ENCODE assay signal across 8 cellular contexts in the genomic region with DNA sequence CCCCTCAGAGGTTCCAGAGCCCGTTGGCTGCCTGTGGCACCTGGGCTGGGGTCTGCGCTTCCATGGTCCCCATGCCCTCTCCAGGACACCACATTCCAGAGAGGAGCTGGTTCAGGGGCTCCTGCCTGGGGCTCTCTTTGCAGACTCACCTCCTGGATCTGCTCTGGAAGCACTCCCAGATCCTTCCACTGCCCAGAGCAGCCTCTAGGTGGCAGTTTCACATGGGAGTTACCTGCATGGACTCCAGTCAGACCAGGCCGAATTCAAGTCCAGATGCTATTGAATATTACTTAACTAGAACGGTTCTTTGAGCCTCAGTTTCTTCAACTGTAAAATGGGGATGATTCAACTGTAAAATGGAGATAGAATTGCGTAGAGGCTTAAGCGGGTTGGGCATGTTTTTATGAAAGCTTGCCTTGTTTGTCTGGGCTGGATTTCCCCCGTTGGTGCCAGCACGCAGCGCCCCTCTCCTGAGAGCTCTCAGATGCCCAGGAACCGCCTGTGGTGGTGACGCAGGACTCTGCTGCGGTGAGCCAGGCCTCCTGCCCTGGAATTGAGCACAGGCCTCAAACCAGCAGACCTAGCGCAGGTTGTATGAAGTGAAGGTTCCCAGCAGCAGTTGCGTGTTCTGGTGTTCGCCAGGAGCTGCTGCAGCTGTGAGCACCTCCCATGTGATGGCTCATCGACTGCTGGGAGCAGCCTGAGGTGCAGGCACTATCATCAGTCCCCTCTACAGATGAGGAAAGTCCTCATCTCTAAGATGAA. TPM values are rescaled to one million over a fixed set of nuclear protein-coding genes. Genes with fewer than 3 reads are reported as not detected.
DNase-seq lines count a peak whose midpoint lies in the region; ATAC-seq and TF ChIP-seq lines count a peak whose summit lies in the region.

No MANE protein-coding gene starts in this region.

- in situ Hi-C loops in mammary epithelial cell (cut with MboI; ENCODE audit: low sequenced_read_pairs in 2 of 2) = loop anchor here (10.0 kb wide), 2 partner anchors 105 to 345 kb away; no protein-coding TSS in a partner anchor

- whole genome bisulfite sequencing in mammary epithelial cell (ENCODE audit: low coverage, missing lambda C conversion rate) = 59% methylated on average over 13 of the region's 16 CpGs

- H3K27ac ChIP-seq in mammary epithelial cell (ENCODE audit: insufficient read depth, low read depth, low read length) (no peak overlapping the region), lower lobe of right lung (no peak overlapping the region)

- H3K4me1 Mint-ChIP-seq in activated CD4-positive, alpha-beta T cell treated with anti-CD3 and anti-CD28 coated beads, Interleukin-2, amount 10 ng/mL, durations not matched to agents 24 days and 14 days = peaks cover 1% of the 10 kb centered on the region

- H3K27me3 ChIP-seq in H7 (ENCODE audit: control insufficient read depth, insufficient read depth, low read length) (no peaks in the 10 kb centered on the region), mammary epithelial cell (ENCODE audit: insufficient read depth, low read length) (no peaks in the 10 kb centered on the region), lower lobe of right lung (ENCODE audit: low read depth) (no peaks in the 10 kb centered on the region)

- no peak overlapping the region for H3K27ac Mint-ChIP-seq in activated CD4-positive, alpha-beta T cell treated with anti-CD3 and anti-CD28 coated beads, Interleukin-2, amount 10 ng/mL, durations not matched to agents 24 days and 14 days

- H3K4me2 ChIP-seq in mammary epithelial cell (ENCODE audit: insufficient read depth, low read depth, low read length) = no peak overlapping the region

- H3K36me3 ChIP-seq in H7 (replicated peaks; ENCODE audit: control insufficient read depth, insufficient read depth, low read length) (no peaks in the 10 kb centered on the region), mammary epithelial cell (ENCODE audit: insufficient read depth, low read length) (no peaks in the 10 kb centered on the region), lower lobe of right lung (no peaks in the 10 kb centered on the region)

- peaks cover 2% of the 10 kb centered on the region for H3K27me3 Mint-ChIP-seq in activated CD4-positive, alpha-beta T cell treated with anti-CD3 and anti-CD28 coated beads, Interleukin-2, amount 10 ng/mL, durations not matched to agents 24 days and 14 days

- H3K9me3 Mint-ChIP-seq in activated CD4-positive, alpha-beta T cell treated with anti-CD3 and anti-CD28 coated beads, Interleukin-2, amount 10 ng/mL, durations not matched to agents 24 days and 14 days = no peaks in the 10 kb centered on the region

- H3K36me3 Mint-ChIP-seq in activated CD4-positive, alpha-beta T cell treated with anti-CD3 and anti-CD28 coated beads, Interleukin-2, amount 10 ng/mL, durations not matched to agents 24 days and 14 days (ENCODE audit: low read depth) = no peaks in the 10 kb centered on the region

- H4K20me1 ChIP-seq in mammary epithelial cell (ENCODE audit: insufficient read depth, low read length) = no peaks in the 10 kb centered on the region

- no peaks in the 10 kb centered on the region for H3K9me3 ChIP-seq in mammary epithelial cell (replicated peaks; ENCODE audit: insufficient read depth, low read length)
- H3K9me3 ChIP-seq in lower lobe of right lung = no peaks in the 10 kb centered on the region

- peak; percentile 66 for DNase-seq in activated CD4-positive, alpha-beta T cell treated with anti-CD3 and anti-CD28 coated beads, Interleukin-2, amount 10 ng/mL, durations not matched to agents 24 days and 14 days
- no peak for DNase-seq in activated CD4-positive, alpha-beta T cell treated with anti-CD3 and anti-CD28 coated beads for 1 hour
- peak; percentile 88 for DNase-seq in H7
- peak; percentile 58 for DNase-seq in NCI-H226
- peak; percentile 29 for DNase-seq in mammary epithelial cell
- DNase-seq in lower lobe of right lung = peak; percentile 24
- DNase-seq in NOMO-1 treated with dmso at 0.1 percent for 144 hours (lab: John Stamatoyannopoulos, UW; ENCODE audit: unreplicated experiment) = no peak
- no peak for DNase-seq in cortex of kidney (lab: John Stamatoyannopoulos, UW)

- BruUV-seq in mammary epithelial cell (replicated peaks; lab: Mats Ljungman, UMichigan) = no TSS peak

- CTCF ChIA-PET in mammary epithelial cell (lab: Charles Lee; ENCODE audit: low non-redundant PET) = interaction anchor here (0.6 to 0.7 kb wide), 3 partner anchors 8 to 391 kb away, joined by 3 read pairs; no protein-coding TSS in a partner anchor

- TF ChIP-seq CTCF in mammary epithelial cell (conservative IDR thresholded peaks at IDR 0.05 in 1 of 2, IDR thresholded peaks at IDR 0.05 in 1 of 2; ENCODE audit: extremely low read depth in 1 of 2, insufficient read depth in 1 of 2, low read depth in 1 of 2, low read length in 2 of 2) (peak; percentile 80 to 82), lower lobe of right lung (IDR thresholded peaks at IDR 0.05) (peak; percentile 61)

- H2AFZ ChIP-seq in mammary epithelial cell (ENCODE audit: low read depth, low read length) = no peak overlapping the region

- peaks cover 4% of the 10 kb centered on the region for H3K4me1 ChIP-seq in mammary epithelial cell (ENCODE audit: insufficient read depth, low read length)
- H3K4me1 ChIP-seq in lower lobe of right lung = no peaks in the 10 kb centered on the region

- intact Hi-C loops in activated CD4-positive, alpha-beta T cell treated with anti-CD3 and anti-CD28 coated beads, Interleukin-2, amount 10 ng/mL, durations not matched to agents 24 days and 14 days (cut with micrococcal nuclease) = loop anchor here (10.0 kb wide), 1 partner anchor 745 kb away; a partner anchor contains a TSS
- intact Hi-C loops in mammary epithelial cell (cut with micrococcal nuclease) = loop anchor here (10.0 kb wide), 3 partner anchors 215 to 745 kb away; a partner anchor contains a TSS
- intact Hi-C loops in lower lobe of right lung (cut with DNase I) = no loop called here

- H3K9ac ChIP-seq in mammary epithelial cell (ENCODE audit: insufficient read depth, low read length) = no peak overlapping the region

- H3K79me2 ChIP-seq in mammary epithelial cell (ENCODE audit: insufficient read depth, low read length) = no peaks in the 10 kb centered on the region

- no peak overlapping the region for H3K4me3 Mint-ChIP-seq in activated CD4-positive, alpha-beta T cell treated with anti-CD3 and anti-CD28 coated beads, Interleukin-2, amount 10 ng/mL, durations not matched to agents 24 days and 14 days

- H3K4me3 ChIP-seq in H7 (ENCODE audit: insufficient read depth, low read depth, low read length) (no peak overlapping the region), mammary epithelial cell (replicated peaks in 1 of 3; ENCODE audit: insufficient read depth in 1 of 3, low read depth in 2 of 3, low read length in 3 of 3) (no peak overlapping the region), lower lobe of right lung (no peak overlapping the region)

- dilution Hi-C loops in mammary epithelial cell (cut with HindIII; ENCODE audit: low sequenced_read_pairs) = no loop called here

- peak; percentile 52 to 67 for ATAC-seq in lower lobe of right lung

RNA-seq across cellular contexts. Expression of a gene that starts 44.2 kb away (rescaled TPM):
- not detected in 2 replicates for total RNA-seq in activated CD4-positive, alpha-beta T cell treated with anti-CD3 and anti-CD28 coated beads, Interleukin-2, amount 10 ng/mL, durations not matched to agents 24 days and 14 days
- total RNA-seq in H7 (2014; rRNA removed; shearing (Covaris generic)) = 0.22 and 0.94 TPM in 2 replicates
- total RNA-seq in mammary epithelial cell = under 1 TPM; 0.17 to 0.54 TPM
- not detected for polyA plus RNA-seq in mammary epithelial cell
- polyA minus RNA-seq in mammary epithelial cell = not detected
- not detected for total RNA-seq in lower lobe of right lung

RNA-seq across cellular contexts. Expression of a gene that starts 50.6 kb away (rescaled TPM):
- total RNA-seq in activated CD4-positive, alpha-beta T cell treated with anti-CD3 and anti-CD28 coated beads, Interleukin-2, amount 10 ng/mL, durations not matched to agents 24 days and 14 days = 4.5 and 7.2 TPM in 2 replicates
- total RNA-seq in H7 (2014; rRNA removed; shearing (Covaris generic)) = 5.9 and 10.1 TPM in 2 replicates
- total RNA-seq in mammary epithelial cell = 10 to 100 TPM in 1 of 2 donors, 1 to 10 TPM in 1; 3.6 to 12.0 TPM
- 0.68 TPM for polyA plus RNA-seq in mammary epithelial cell
- not detected for polyA minus RNA-seq in mammary epithelial cell
- 12.7 TPM for total RNA-seq in lower lobe of right lung

Comparison
In these comparisons a context has a peak if more than half of its experiments do, and no peak if none do; other contexts are left out.
1. DNase-seq: peak in activated CD4-positive, alpha-beta T cell treated with anti-CD3 and anti-CD28 coated beads, Interleukin-2, amount 10 ng/mL, durations not matched to agents 24 days and 14 days (single experiment), H7 (single experiment), NCI-H226 (single experiment), mammary epithelial cell (single experiment) and lower lobe of right lung (single experiment); none in activated CD4-positive, alpha-beta T cell treated with anti-CD3 and anti-CD28 coated beads for 1 hour (single experiment), NOMO-1 treated with dmso at 0.1 percent for 144 hours (single experiment) and cortex of kidney (single experiment).